In genomic region chr3:59326246-59327024, GRCh38 we compare ENCODE assay signal across 12 cellular contexts.
DNase-seq lines count a peak whose midpoint lies in the region; ATAC-seq and TF ChIP-seq lines count a peak whose summit lies in the region.
"Had no signal": no experiment of that assay in that cellular context is flagged by ENCODE, and none has a peak within 500 bp of the region (broad histone marks: within the 10 kb centered on the region; RNA-seq: fewer than 3 reads in every experiment).

No MANE protein-coding gene starts in this region.

- no peak overlapping the region for H3K9ac ChIP-seq in endodermal cell (ENCODE audit: extremely low read depth, low read length, poor library complexity, severe bottlenecking)

- H3K4me1 Mint-ChIP-seq in endodermal cell = peaks cover 15% of the 10 kb centered on the region
- H3K4me1 Mint-ChIP-seq: natural killer cell had no signal

- no peaks in the 10 kb centered on the region for H3K9me3 Mint-ChIP-seq in endodermal cell
- H3K9me3 Mint-ChIP-seq: natural killer cell had no signal

- no peak overlapping the region for H3K4me2 ChIP-seq in osteoblast (ENCODE audit: insufficient read depth, low read length)

- H3K9me3 ChIP-seq in endodermal cell (ENCODE audit: control insufficient read depth, low read length) = no peaks in the 10 kb centered on the region
- no peaks in the 10 kb centered on the region for H3K9me3 ChIP-seq in osteoblast (ENCODE audit: low read depth, low read length)

- H3K4me3 ChIP-seq in GM12865 (ENCODE audit: low read depth, low read length) (no peak overlapping the region), endodermal cell (ENCODE audit: low read length) (no peak overlapping the region), osteoblast (ENCODE audit: insufficient read depth, low read length) (no peak overlapping the region)

- no peak for ATAC-seq in GM18519 (IDR thresholded peaks at IDR 0.05; ENCODE audit: low FRiP score, unreplicated experiment)
- ATAC-seq: natural killer cell had no signal

- 92 to 93% methylated on average over 6 of the region's 6 CpGs for WGBS in endodermal cell (ENCODE audit: insufficient coverage in 1 of 2, insufficient read length in 1 of 2), 2 experiments

- H3K36me3 Mint-ChIP-seq in endodermal cell (ENCODE audit: low read depth) = no peaks in the 10 kb centered on the region
- H3K36me3 Mint-ChIP-seq: natural killer cell had no signal

- H3K79me2 ChIP-seq in osteoblast (ENCODE audit: insufficient read depth, low read length) = no peaks in the 10 kb centered on the region

- no peak overlapping the region for H3K27ac Mint-ChIP-seq in endodermal cell
- H3K27ac Mint-ChIP-seq: natural killer cell had no signal

- DNase-seq in GM12865 (ENCODE audit: low read depth) (no peak), NCI-H69 (lab: John Stamatoyannopoulos, UW) (peak; percentile 1), endodermal cell (peak; percentile 76), osteoblast (ENCODE audit: insufficient read length, low spot score, missing footprints) (no peak), NCI-H510A treated with DMSO at 0.1 percent for 48 hours (lab: John Stamatoyannopoulos, UW) (no peak), DMS 273 treated with DMSO at 0.1 percent for 48 hours (lab: John Stamatoyannopoulos, UW) (no peak)
- no peak for DNase-seq in activated CD4-positive, CD25-positive, alpha-beta regulatory T cell (lab: John Stamatoyannopoulos, UW)
- DNase-seq: natural killer cell; NCI-H1048; NCI-H774; stimulated activated CD4-positive, alpha-beta T cell treated with anti-CD3 and anti-CD28 coated beads, Interleukin-12 subunit alpha, Interleukin-12 subunit beta, amount 100 ng/mL, for 4 hours had no signal

- TF ChIP-seq CTCF in GM12865 (IDR thresholded peaks at IDR 0.05; ENCODE audit: insufficient read depth, low read depth, low read length, missing control alignments) = peak; percentile 33
- TF ChIP-seq CTCF in endodermal cell (conservative IDR thresholded peaks at IDR 0.05) = peak; percentile 80
- TF ChIP-seq CTCF in osteoblast (IDR thresholded peaks at IDR 0.05; ENCODE audit: extremely low read depth, low read depth, low read length) = peak; percentile 31

- no peak overlapping the region for H2AFZ ChIP-seq in osteoblast (ENCODE audit: low read length)

- H3K27me3 ChIP-seq in endodermal cell (ENCODE audit: control insufficient read depth, insufficient read depth, low read length, poor library complexity, severe bottlenecking) (no peaks in the 10 kb centered on the region), osteoblast (ENCODE audit: insufficient read depth, low read length) (no peaks in the 10 kb centered on the region)

- no peaks in the 10 kb centered on the region for H3K4me1 ChIP-seq in endodermal cell (ENCODE audit: control insufficient read depth, insufficient read depth, low read length)
- peaks cover 6% of the 10 kb centered on the region for H3K4me1 ChIP-seq in osteoblast (ENCODE audit: insufficient read depth, low read length)

- no peaks in the 10 kb centered on the region for H4K20me1 ChIP-seq in osteoblast (ENCODE audit: insufficient read depth, low read length)

- no peaks in the 10 kb centered on the region for H3K36me3 ChIP-seq in endodermal cell (ENCODE audit: control insufficient read depth, insufficient read depth, low read length)
- no peaks in the 10 kb centered on the region for H3K36me3 ChIP-seq in osteoblast (ENCODE audit: insufficient read depth, low read length)

- peaks cover 2% of the 10 kb centered on the region for H3K27me3 Mint-ChIP-seq in endodermal cell (ENCODE audit: insufficient read depth)

- H3K27ac ChIP-seq in endodermal cell (ENCODE audit: low read depth, low read length) = no peak overlapping the region
- H3K27ac ChIP-seq in osteoblast (ENCODE audit: low read depth, low read length) = no peak overlapping the region

- H3K4me3 Mint-ChIP-seq in endodermal cell = no peak overlapping the region
- H3K4me3 Mint-ChIP-seq: natural killer cell had no signal

Comparison
In these comparisons a context has a peak if more than half of its experiments do, and no peak if none do; other contexts are left out.
1. DNase-seq: peak in NCI-H69 (single experiment) and endodermal cell (single experiment); none in GM12865 (single experiment), osteoblast (single experiment), NCI-H510A treated with DMSO at 0.1 percent for 48 hours (single experiment), DMS 273 treated with DMSO at 0.1 percent for 48 hours (single experiment) and activated CD4-positive, CD25-positive, alpha-beta regulatory T cell (0 of 4).
2. Peak in every context shown above with its lines, with median percentiles within 50 percentile points of each other: CTCF ChIP-seq.